Comparison of ENCODE assay signal across 1 cellular context in genomic region chr16:74606521-74607309, GRCh38.
TF ChIP-seq lines count a peak whose summit lies in the region.

GLG1 (minus strand) TSS chr16:74607114; CDS start chr16:74607094, 20 bp downstream.

TF ChIP-seq in K562, 482 proteins besides CTCF, POLR2A, EP300 and RAD21 (continued from another document and continues in another):
- TF ChIP-seq ZNF318 (IDR thresholded peaks at IDR 0.05; ENCODE audit: borderline replicate concordance in 1 of 2, low read depth in 1 of 2) (no peak), HINFP (tag; conservative IDR thresholded peaks at IDR 0.05; ENCODE audit: low read depth) (no peak), ZBTB11 (CRISPR knock-in tag; IDR thresholded peaks at IDR 0.05) (peak in 1 of 3 experiments; percentile 14; a peak in 1 of 6 replicates), U2AF1 (optimal IDR thresholded peaks at IDR 0.05; ENCODE audit: low read depth, low read length) (peak; percentile 80), MYNN (IDR thresholded peaks at IDR 0.05) (no peak), MYNN (CRISPR knock-in tag; IDR thresholded peaks at IDR 0.05) (no peak), ZNF551 (CRISPR knock-in tag; IDR thresholded peaks at IDR 0.05) (no peak), TEAD4 (IDR thresholded peaks at IDR 0.05; ENCODE audit: low read length) (no peak), TEAD4 (CRISPR knock-in tag; IDR thresholded peaks at IDR 0.05; ENCODE audit: borderline replicate concordance) (0 out of 2 replicates have a peak, but pooled peaks have one; percentile 40), ZNF668 (CRISPR knock-in tag; IDR thresholded peaks at IDR 0.05) (no peak), ZC3H11A (IDR thresholded peaks at IDR 0.05; ENCODE audit: low read depth, low read length) (no peak), MECOM (CRISPR knock-in tag; IDR thresholded peaks at IDR 0.05) (no peak), MIER1 (IDR thresholded peaks at IDR 0.05; ENCODE audit: low read depth) (no peak), BRD9 (IDR thresholded peaks at IDR 0.05; ENCODE audit: low read depth, partially characterized antibody) (no peak), ATF6 (CRISPR knock-in tag; IDR thresholded peaks at IDR 0.05) (peak; percentile 72; the same call in 1 of the 2 replicates), STAT5B (CRISPR knock-in tag; IDR thresholded peaks at IDR 0.05) (no peak), RBBP5 (IDR thresholded peaks at IDR 0.05; ENCODE audit: borderline replicate concordance, insufficient read depth, low read length, poor library complexity, severe bottlenecking) (peak; percentile 96), DDX20 (tag; IDR thresholded peaks at IDR 0.05; ENCODE audit: low read depth) (no peak), CEBPG (CRISPR knock-in tag; IDR thresholded peaks at IDR 0.05) (no peak), CEBPG (tag; conservative IDR thresholded peaks at IDR 0.05 in 1 of 2, IDR thresholded peaks at IDR 0.05 in 1 of 2) (no peak), RERE (CRISPR knock-in tag; IDR thresholded peaks at IDR 0.05; ENCODE audit: borderline replicate concordance) (peak; percentile 85; the same call in 1 of the 2 replicates), SRSF3 (IDR thresholded peaks at IDR 0.05; ENCODE audit: insufficient read depth, low read length) (no peak), ADNP (tag; IDR thresholded peaks at IDR 0.05) (no peak), HNRNPH1 (optimal IDR thresholded peaks at IDR 0.05; ENCODE audit: low read depth, low read length) (no peak), ZNF324 (CRISPR knock-in tag; IDR thresholded peaks at IDR 0.05) (no peak), NELFE (IDR thresholded peaks at IDR 0.05; ENCODE audit: insufficient read depth, insufficient read length) (no peak), FUS (optimal IDR thresholded peaks at IDR 0.05; ENCODE audit: low read depth, low read length) (no peak), RNF2 (IDR thresholded peaks at IDR 0.05) (no peak), RFX7 (CRISPR knock-in tag; IDR thresholded peaks at IDR 0.05) (no peak), OTX1 (CRISPR knock-in tag; IDR thresholded peaks at IDR 0.05) (no peak), ARNT (IDR thresholded peaks at IDR 0.05) (no peak), ZBTB49 (CRISPR knock-in tag; IDR thresholded peaks at IDR 0.05; ENCODE audit: borderline replicate concordance) (no peak; the same call in 1 of the 2 replicates), ZNF57 (CRISPR knock-in tag; IDR thresholded peaks at IDR 0.05) (no peak), SUPT5H (IDR thresholded peaks at IDR 0.05) (peak; percentile 98)
